Comparison of ENCODE assay signal across 15 cellular contexts in the genomic region with DNA sequence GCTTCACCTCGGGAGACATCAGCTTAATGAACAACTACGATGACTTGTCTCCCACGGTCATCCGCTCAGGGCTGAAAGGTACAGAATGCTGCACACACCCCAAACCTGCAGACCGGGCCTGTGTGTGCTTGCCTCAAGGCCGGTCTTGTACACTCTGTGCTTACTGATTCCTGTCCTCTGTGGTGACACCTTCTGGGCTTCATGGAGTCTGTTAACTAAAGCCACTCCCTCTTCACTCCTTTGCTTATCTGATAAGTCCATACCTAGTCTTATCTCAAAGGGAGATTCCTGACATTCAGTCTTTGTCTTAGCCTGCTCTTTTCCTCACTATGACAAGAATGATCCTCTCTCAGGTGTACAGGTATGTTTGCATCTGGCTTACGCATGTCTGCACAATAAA.
A peak's percentile ranks its signal among the peaks of the same experiment; 100 is the strongest.
DNase-seq lines count a peak whose midpoint lies in the region; ATAC-seq, FAIRE-seq and TF ChIP-seq lines count a peak whose summit lies in the region.
"Had no signal": no experiment of that assay in that cellular context is flagged by ENCODE, and none has a peak within 500 bp of the region (broad histone marks: within the 10 kb centered on the region; RNA-seq: fewer than 3 reads in every experiment).

No MANE protein-coding gene starts in this region.

- no peak overlapping the region for H4K8ac ChIP-seq in mesendoderm (ENCODE audit: low read depth, low read length)

- no peak for FAIRE-seq in HepG2 (lab: Jason Lieb, UNC)
- FAIRE-seq: HTR-8/SVneo had no signal

- ATAC-seq in HepG2 (peak; percentile 57), right lobe of liver (no peak), GM21723 (IDR thresholded peaks at IDR 0.05; ENCODE audit: unreplicated experiment) (no peak)

- no peak overlapping the region for H3K56ac ChIP-seq in mesendoderm (ENCODE audit: low read length)

- no peak overlapping the region for H3K27ac ChIP-seq in HepG2 (ENCODE audit: extremely low read length, insufficient read depth, low read length)
- H3K27ac ChIP-seq in right lobe of liver: no peak overlapping the region
- H3K27ac ChIP-seq in mesendoderm (ENCODE audit: low read depth, low read length): no peak overlapping the region
- H3K27ac ChIP-seq: BLaER1 had no signal

- POLR2A ChIA-PET in HepG2 (lab: Yijun Ruan, JAX): no interaction called here

- TF ChIP-seq CTCF in HepG2 (CRISPR knock-in tag; IDR thresholded peaks at IDR 0.05) (no peak), right lobe of liver (IDR thresholded peaks at IDR 0.05) (no peak), epithelial cell of esophagus (IDR thresholded peaks at IDR 0.05; ENCODE audit: insufficient read depth, low read depth, low read length, missing control alignments) (peak; percentile 28)

- H3K9ac ChIP-seq in HepG2 (ENCODE audit: insufficient read depth, low read depth, low read length): no peak overlapping the region
- H3K9ac ChIP-seq in mesendoderm (ENCODE audit: low read length): no peak overlapping the region
- H3K9ac ChIP-seq: BLaER1 had no signal

- H3K27me3 ChIP-seq in HepG2 (ENCODE audit: control insufficient read depth in 1 of 2, insufficient read depth in 2 of 2, low read length in 2 of 2) (no peaks in the 10 kb centered on the region), right lobe of liver (no peaks in the 10 kb centered on the region), mesendoderm (ENCODE audit: insufficient read depth, low read length, poor library complexity) (no peaks in the 10 kb centered on the region)
- H3K27me3 ChIP-seq: BLaER1 had no signal

- no peaks in the 10 kb centered on the region for H4K20me1 ChIP-seq in HepG2 (ENCODE audit: insufficient read depth, low read length)
- H4K20me1 ChIP-seq: BLaER1 had no signal

- in situ Hi-C loops in HepG2 (cut with HindIII; ENCODE audit: extremely low pct_ligation_motif_present, low pct_unique_long_range_greater_than_20kb): no loop called here

- H3K4me1 ChIP-seq in HepG2 (ENCODE audit: insufficient read depth, low read length): no peaks in the 10 kb centered on the region
- no peaks in the 10 kb centered on the region for H3K4me1 ChIP-seq in right lobe of liver
- H3K4me1 ChIP-seq in mesendoderm (ENCODE audit: control insufficient read depth, low read depth, low read length): peaks cover 2% of the 10 kb centered on the region
- H3K4me1 ChIP-seq: BLaER1 had no signal

- H3K36me3 ChIP-seq in HepG2 (replicated peaks in 1 of 2; ENCODE audit: control insufficient read depth in 1 of 2, insufficient read depth in 2 of 2, low read length in 2 of 2) (peaks cover 25 to 66% of the 10 kb centered on the region in 2 experiments), right lobe of liver (peaks cover 0 to 6% (median 0%) of the 10 kb centered on the region in 4 donors), mesendoderm (ENCODE audit: control insufficient read depth, insufficient read depth, low read length) (peaks cover 6% of the 10 kb centered on the region)

- H3K4me3 ChIP-seq in HepG2 (replicated peaks in 1 of 3; ENCODE audit: insufficient read depth in 1 of 3, low read depth in 2 of 3, low read length in 3 of 3) (no peak overlapping the region), right lobe of liver (no peak overlapping the region), epithelial cell of esophagus (ENCODE audit: low read length) (no peak overlapping the region), mesendoderm (ENCODE audit: low read length) (no peak overlapping the region)
- H3K4me3 ChIP-seq: BLaER1 had no signal

- CTCF ChIA-PET in HepG2 (lab: Yijun Ruan, JAX; ENCODE audit: low intra/inter-chr PET ratio, low total read pairs): no interaction called here

- H3K18ac ChIP-seq in mesendoderm (ENCODE audit: low read length): no peak overlapping the region

- H2AFZ ChIP-seq in HepG2 (ENCODE audit: low read length): no peak overlapping the region

- intact Hi-C loops in HepG2 (cut with micrococcal nuclease; ENCODE audit: unreplicated experiment): no loop called here
- intact Hi-C loops in right lobe of liver (cut with DNase I): no loop called here

- no peak for TF ChIP-seq POLR2A in HepG2 (IDR thresholded peaks at IDR 0.05; ENCODE audit: insufficient read depth in 1 of 2, low read depth in 2 of 2, low read length in 2 of 2)
- TF ChIP-seq POLR2A in right lobe of liver (IDR thresholded peaks at IDR 0.05): no peak

- 95% methylated on average over 7 of the region's 7 CpGs for WGBS in HepG2 (ENCODE audit: low lambda C conversion rate)
- WGBS in right lobe of liver (ENCODE audit: insufficient coverage, low coverage, low lambda C conversion rate, missing lambda C conversion rate): 90% methylated on average over 4 of the region's 7 CpGs
- WGBS in mesendoderm (ENCODE audit: extremely low coverage, insufficient coverage, low lambda C conversion rate): no CpG with 5 or more reads among the region's 7 CpGs

- H2BK15ac ChIP-seq in mesendoderm (replicated peaks; ENCODE audit: low read depth): no peak overlapping the region

- H3K79me2 ChIP-seq in HepG2 (ENCODE audit: insufficient read depth, low read length): no peaks in the 10 kb centered on the region
- no peaks in the 10 kb centered on the region for H3K79me2 ChIP-seq in mesendoderm (ENCODE audit: control insufficient read depth, insufficient read depth, low read length)

- no peak for DNase-seq in HepG2 (ENCODE audit: low spot score)
- no peak for DNase-seq in right lobe of liver
- peak; percentile 88 for DNase-seq in epithelial cell of esophagus (ENCODE audit: low read depth)
- peak; percentile 76 for DNase-seq in mesendoderm
- no peak for DNase-seq in NCI-H748 treated with DMSO at 0.1 percent for 48 hours (lab: John Stamatoyannopoulos, UW)
- DNase-seq in DMS114 treated with DMSO at 0.1 percent for 48 hours (lab: John Stamatoyannopoulos, UW; ENCODE audit: unreplicated experiment): no peak
- no peak for DNase-seq in inferior parietal cortex (ENCODE audit: extremely low spot score)
- DNase-seq: DMS153, H7, NCI-H1417 treated with DMSO at 0.1 percent for 48 hours, NCI-H1930, NCI-H446 treated with DMSO at 0.1 percent for 48 hours had no signal

- H3K79me1 ChIP-seq in mesendoderm (ENCODE audit: low read length): no peaks in the 10 kb centered on the region

- no peak overlapping the region for H2BK120ac ChIP-seq in mesendoderm (ENCODE audit: low read depth, low read length)

- no peak overlapping the region for H3K23ac ChIP-seq in mesendoderm (ENCODE audit: low read length)

- no peak overlapping the region for H2AK5ac ChIP-seq in mesendoderm (ENCODE audit: low read length)

- no peak overlapping the region for H3K4ac ChIP-seq in mesendoderm (ENCODE audit: low read depth, low read length)

- H3K4me2 ChIP-seq in HepG2 (ENCODE audit: low read depth, low read length) (no peak overlapping the region), mesendoderm (ENCODE audit: low read length) (no peak overlapping the region)
- H3K4me2 ChIP-seq: BLaER1 had no signal

- no peak overlapping the region for H4K5ac ChIP-seq in mesendoderm (ENCODE audit: low read length)

- TF ChIP-seq EP300 in HepG2 (IDR thresholded peaks at IDR 0.05; ENCODE audit: low read depth in 2 of 2, low read length in 2 of 2) (no peak), HepG2 (CRISPR knock-in tag; IDR thresholded peaks at IDR 0.05; ENCODE audit: borderline replicate concordance) (no peak)

- no peak overlapping the region for H2BK5ac ChIP-seq in mesendoderm (ENCODE audit: low read length)

- no TSS peak for BruUV-seq in HepG2 (replicated peaks; lab: Mats Ljungman, UMichigan)

- TF ChIP-seq RAD21 in HepG2 (CRISPR knock-in tag; IDR thresholded peaks at IDR 0.05): no peak

- no peaks in the 10 kb centered on the region for H3K9me3 ChIP-seq in HepG2 (ENCODE audit: low read length)
- no peaks in the 10 kb centered on the region for H3K9me3 ChIP-seq in right lobe of liver
- H3K9me3 ChIP-seq: BLaER1 had no signal

TF ChIP-seq in HepG2, 621 proteins besides CTCF, POLR2A, EP300 and RAD21:
- TF ChIP-seq ZNF780A (CRISPR knock-in tag; IDR thresholded peaks at IDR 0.05): 0 out of 2 replicates have a peak, but pooled peaks have one; percentile 45
- TF ChIP-seq ZFP36L1 (CRISPR knock-in tag; IDR thresholded peaks at IDR 0.05): no peak
- no peak for TF ChIP-seq ISL2 (CRISPR knock-in tag; IDR thresholded peaks at IDR 0.05)

Comparison
In these comparisons a context has a peak if more than half of its experiments do, and no peak if none do; other contexts are left out.
1. DNase-seq: peak in epithelial cell of esophagus (single experiment) and mesendoderm (single experiment); none in HepG2 (single experiment), right lobe of liver (0 of 3), NCI-H748 treated with DMSO at 0.1 percent for 48 hours (single experiment), DMS114 treated with DMSO at 0.1 percent for 48 hours (single experiment) and inferior parietal cortex (single experiment).